ENCODE assay signal across 1 cellular context in the genomic region with DNA sequence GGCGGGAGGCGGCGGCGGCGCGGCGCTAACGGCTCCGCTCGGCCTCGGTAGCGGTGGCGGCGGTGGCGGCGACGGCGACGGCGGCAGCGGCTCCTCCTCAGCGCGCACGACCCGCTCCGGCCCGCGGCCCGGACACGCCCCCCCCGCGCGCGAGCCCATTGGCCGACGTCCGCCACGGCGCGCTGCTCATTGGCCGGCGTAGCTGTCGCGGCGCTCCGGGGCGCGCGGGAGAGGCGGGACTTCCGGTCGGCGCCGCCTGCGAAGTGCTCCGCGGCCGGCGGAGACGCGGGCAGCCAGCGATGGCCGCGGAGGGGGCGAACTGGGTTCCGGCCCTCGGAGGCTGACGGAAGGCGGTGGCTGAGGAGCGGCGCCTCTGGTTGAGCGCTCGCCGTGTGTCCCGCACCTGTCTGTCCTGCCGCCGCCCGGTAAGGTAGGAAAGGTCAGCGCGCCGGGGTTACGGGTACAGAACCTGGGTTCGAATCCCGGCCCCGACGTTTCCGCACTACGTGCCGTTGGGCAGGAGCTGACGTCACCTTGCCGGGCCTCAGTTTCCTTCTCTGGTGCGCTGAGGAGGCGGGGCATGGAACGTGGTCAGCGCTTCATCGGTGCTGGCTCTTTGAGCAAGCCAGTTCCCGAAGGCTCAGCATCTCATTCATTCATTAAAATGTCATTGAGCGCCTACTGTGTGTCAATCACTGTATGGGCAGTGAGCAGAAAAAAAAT.
TF ChIP-seq lines count a peak whose summit lies in the region.

A gene (minus strand): TSS at position 108 of the 723 bp plus-strand sequence. CDS start 13,826 bp downstream, outside the sequence.

TF ChIP-seq in GM12878, 131 proteins besides CTCF, POLR2A, EP300 and RAD21 (continued from another document and continues in another):
- TF ChIP-seq, protein P1, sequence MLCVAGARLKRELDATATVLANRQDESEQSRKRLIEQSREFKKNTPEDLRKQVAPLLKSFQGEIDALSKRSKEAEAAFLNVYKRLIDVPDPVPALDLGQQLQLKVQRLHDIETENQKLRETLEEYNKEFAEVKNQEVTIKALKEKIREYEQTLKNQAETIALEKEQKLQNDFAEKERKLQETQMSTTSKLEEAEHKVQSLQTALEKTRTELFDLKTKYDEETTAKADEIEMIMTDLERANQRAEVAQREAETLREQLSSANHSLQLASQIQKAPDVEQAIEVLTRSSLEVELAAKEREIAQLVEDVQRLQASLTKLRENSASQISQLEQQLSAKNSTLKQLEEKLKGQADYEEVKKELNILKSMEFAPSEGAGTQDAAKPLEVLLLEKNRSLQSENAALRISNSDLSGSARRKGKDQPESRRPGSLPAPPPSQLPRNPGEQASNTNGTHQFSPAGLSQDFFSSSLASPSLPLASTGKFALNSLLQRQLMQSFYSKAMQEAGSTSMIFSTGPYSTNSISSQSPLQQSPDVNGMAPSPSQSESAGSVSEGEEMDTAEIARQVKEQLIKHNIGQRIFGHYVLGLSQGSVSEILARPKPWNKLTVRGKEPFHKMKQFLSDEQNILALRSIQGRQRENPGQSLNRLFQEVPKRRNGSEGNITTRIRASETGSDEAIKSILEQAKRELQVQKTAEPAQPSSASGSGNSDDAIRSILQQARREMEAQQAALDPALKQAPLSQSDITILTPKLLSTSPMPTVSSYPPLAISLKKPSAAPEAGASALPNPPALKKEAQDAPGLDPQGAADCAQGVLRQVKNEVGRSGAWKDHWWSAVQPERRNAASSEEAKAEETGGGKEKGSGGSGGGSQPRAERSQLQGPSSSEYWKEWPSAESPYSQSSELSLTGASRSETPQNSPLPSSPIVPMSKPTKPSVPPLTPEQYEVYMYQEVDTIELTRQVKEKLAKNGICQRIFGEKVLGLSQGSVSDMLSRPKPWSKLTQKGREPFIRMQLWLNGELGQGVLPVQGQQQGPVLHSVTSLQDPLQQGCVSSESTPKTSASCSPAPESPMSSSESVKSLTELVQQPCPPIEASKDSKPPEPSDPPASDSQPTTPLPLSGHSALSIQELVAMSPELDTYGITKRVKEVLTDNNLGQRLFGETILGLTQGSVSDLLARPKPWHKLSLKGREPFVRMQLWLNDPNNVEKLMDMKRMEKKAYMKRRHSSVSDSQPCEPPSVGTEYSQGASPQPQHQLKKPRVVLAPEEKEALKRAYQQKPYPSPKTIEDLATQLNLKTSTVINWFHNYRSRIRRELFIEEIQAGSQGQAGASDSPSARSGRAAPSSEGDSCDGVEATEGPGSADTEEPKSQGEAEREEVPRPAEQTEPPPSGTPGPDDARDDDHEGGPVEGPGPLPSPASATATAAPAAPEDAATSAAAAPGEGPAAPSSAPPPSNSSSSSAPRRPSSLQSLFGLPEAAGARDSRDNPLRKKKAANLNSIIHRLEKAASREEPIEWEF (IDR thresholded peaks at IDR 0.05; ENCODE audit: insufficient replicate concordance, low read depth, low read length) = no peak
- TF ChIP-seq POLR2AphosphoS2 (IDR thresholded peaks at IDR 0.05; ENCODE audit: low read depth, low read length) (peak; percentile 68; the same call in 1 of the 2 replicates), FOXM1 (IDR thresholded peaks at IDR 0.05; ENCODE audit: low read depth, low read length) (no peak), NR2C1 (IDR thresholded peaks at IDR 0.05) (peak; percentile 65; the same call in 1 of the 2 replicates), ATF7 (IDR thresholded peaks at IDR 0.05; ENCODE audit: low read depth) (peak; percentile 81), STAT3 (IDR thresholded peaks at IDR 0.05; ENCODE audit: low read depth, low read length) (no peak), RFX5 (IDR thresholded peaks at IDR 0.05; ENCODE audit: low read depth, low read length) (no peak), RAD51 (IDR thresholded peaks at IDR 0.05) (no peak), TCF12 (IDR thresholded peaks at IDR 0.05; ENCODE audit: low read depth, low read length) (no peak), NFXL1 (IDR thresholded peaks at IDR 0.05; ENCODE audit: borderline replicate concordance) (no peak), MYB (IDR thresholded peaks at IDR 0.05; ENCODE audit: borderline replicate concordance, low read depth, low read length) (no peak), BACH1 (IDR thresholded peaks at IDR 0.05; ENCODE audit: borderline replicate concordance) (peak; percentile 83), SREBF1 (IDR thresholded peaks at IDR 0.05; ENCODE audit: low read length) (no peak), PAX8 (IDR thresholded peaks at IDR 0.05) (no peak), CREB1 (IDR thresholded peaks at IDR 0.05; ENCODE audit: low read depth) (peak; percentile 63; the same call in 1 of the 2 replicates), SREBF2 (IDR thresholded peaks at IDR 0.05; ENCODE audit: low read length) (no peak), IRF4 (IDR thresholded peaks at IDR 0.05; ENCODE audit: low read depth, low read length) (no peak), FOS (IDR thresholded peaks at IDR 0.05; ENCODE audit: borderline replicate concordance, extremely low read depth, insufficient read length) (peak; percentile 52)
- TF ChIP-seq, protein P2, sequence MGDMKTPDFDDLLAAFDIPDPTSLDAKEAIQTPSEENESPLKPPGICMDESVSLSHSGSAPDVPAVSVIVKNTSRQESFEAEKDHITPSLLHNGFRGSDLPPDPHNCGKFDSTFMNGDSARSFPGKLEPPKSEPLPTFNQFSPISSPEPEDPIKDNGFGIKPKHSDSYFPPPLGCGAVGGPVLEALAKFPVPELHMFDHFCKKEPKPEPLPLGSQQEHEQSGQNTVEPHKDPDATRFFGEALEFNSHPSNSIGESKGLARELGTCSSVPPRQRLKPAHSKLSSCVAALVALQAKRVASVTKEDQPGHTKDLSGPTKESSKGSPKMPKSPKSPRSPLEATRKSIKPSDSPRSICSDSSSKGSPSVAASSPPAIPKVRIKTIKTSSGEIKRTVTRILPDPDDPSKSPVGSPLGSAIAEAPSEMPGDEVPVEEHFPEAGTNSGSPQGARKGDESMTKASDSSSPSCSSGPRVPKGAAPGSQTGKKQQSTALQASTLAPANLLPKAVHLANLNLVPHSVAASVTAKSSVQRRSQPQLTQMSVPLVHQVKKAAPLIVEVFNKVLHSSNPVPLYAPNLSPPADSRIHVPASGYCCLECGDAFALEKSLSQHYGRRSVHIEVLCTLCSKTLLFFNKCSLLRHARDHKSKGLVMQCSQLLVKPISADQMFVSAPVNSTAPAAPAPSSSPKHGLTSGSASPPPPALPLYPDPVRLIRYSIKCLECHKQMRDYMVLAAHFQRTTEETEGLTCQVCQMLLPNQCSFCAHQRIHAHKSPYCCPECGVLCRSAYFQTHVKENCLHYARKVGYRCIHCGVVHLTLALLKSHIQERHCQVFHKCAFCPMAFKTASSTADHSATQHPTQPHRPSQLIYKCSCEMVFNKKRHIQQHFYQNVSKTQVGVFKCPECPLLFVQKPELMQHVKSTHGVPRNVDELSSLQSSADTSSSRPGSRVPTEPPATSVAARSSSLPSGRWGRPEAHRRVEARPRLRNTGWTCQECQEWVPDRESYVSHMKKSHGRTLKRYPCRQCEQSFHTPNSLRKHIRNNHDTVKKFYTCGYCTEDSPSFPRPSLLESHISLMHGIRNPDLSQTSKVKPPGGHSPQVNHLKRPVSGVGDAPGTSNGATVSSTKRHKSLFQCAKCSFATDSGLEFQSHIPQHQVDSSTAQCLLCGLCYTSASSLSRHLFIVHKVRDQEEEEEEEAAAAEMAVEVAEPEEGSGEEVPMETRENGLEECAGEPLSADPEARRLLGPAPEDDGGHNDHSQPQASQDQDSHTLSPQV (IDR thresholded peaks at IDR 0.05) = no peak
- TF ChIP-seq, protein P3, sequence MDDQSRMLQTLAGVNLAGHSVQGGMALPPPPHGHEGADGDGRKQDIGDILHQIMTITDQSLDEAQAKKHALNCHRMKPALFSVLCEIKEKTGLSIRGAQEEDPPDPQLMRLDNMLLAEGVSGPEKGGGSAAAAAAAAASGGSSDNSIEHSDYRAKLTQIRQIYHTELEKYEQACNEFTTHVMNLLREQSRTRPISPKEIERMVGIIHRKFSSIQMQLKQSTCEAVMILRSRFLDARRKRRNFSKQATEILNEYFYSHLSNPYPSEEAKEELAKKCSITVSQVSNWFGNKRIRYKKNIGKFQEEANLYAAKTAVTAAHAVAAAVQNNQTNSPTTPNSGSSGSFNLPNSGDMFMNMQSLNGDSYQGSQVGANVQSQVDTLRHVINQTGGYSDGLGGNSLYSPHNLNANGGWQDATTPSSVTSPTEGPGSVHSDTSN (IDR thresholded peaks at IDR 0.05; ENCODE audit: insufficient replicate concordance, low read depth, low read length) = peak; percentile 94
- TF ChIP-seq, protein P4, sequence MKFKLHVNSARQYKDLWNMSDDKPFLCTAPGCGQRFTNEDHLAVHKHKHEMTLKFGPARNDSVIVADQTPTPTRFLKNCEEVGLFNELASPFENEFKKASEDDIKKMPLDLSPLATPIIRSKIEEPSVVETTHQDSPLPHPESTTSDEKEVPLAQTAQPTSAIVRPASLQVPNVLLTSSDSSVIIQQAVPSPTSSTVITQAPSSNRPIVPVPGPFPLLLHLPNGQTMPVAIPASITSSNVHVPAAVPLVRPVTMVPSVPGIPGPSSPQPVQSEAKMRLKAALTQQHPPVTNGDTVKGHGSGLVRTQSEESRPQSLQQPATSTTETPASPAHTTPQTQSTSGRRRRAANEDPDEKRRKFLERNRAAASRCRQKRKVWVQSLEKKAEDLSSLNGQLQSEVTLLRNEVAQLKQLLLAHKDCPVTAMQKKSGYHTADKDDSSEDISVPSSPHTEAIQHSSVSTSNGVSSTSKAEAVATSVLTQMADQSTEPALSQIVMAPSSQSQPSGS (IDR thresholded peaks at IDR 0.05; ENCODE audit: low read length) = no peak
- TF ChIP-seq, protein P5, sequence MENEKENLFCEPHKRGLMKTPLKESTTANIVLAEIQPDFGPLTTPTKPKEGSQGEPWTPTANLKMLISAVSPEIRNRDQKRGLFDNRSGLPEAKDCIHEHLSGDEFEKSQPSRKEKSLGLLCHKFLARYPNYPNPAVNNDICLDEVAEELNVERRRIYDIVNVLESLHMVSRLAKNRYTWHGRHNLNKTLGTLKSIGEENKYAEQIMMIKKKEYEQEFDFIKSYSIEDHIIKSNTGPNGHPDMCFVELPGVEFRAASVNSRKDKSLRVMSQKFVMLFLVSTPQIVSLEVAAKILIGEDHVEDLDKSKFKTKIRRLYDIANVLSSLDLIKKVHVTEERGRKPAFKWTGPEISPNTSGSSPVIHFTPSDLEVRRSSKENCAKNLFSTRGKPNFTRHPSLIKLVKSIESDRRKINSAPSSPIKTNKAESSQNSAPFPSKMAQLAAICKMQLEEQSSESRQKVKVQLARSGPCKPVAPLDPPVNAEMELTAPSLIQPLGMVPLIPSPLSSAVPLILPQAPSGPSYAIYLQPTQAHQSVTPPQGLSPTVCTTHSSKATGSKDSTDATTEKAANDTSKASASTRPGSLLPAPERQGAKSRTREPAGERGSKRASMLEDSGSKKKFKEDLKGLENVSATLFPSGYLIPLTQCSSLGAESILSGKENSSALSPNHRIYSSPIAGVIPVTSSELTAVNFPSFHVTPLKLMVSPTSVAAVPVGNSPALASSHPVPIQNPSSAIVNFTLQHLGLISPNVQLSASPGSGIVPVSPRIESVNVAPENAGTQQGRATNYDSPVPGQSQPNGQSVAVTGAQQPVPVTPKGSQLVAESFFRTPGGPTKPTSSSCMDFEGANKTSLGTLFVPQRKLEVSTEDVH (IDR thresholded peaks at IDR 0.05; ENCODE audit: low read depth, partially characterized antibody) = no peak
- TF ChIP-seq, protein P6, sequence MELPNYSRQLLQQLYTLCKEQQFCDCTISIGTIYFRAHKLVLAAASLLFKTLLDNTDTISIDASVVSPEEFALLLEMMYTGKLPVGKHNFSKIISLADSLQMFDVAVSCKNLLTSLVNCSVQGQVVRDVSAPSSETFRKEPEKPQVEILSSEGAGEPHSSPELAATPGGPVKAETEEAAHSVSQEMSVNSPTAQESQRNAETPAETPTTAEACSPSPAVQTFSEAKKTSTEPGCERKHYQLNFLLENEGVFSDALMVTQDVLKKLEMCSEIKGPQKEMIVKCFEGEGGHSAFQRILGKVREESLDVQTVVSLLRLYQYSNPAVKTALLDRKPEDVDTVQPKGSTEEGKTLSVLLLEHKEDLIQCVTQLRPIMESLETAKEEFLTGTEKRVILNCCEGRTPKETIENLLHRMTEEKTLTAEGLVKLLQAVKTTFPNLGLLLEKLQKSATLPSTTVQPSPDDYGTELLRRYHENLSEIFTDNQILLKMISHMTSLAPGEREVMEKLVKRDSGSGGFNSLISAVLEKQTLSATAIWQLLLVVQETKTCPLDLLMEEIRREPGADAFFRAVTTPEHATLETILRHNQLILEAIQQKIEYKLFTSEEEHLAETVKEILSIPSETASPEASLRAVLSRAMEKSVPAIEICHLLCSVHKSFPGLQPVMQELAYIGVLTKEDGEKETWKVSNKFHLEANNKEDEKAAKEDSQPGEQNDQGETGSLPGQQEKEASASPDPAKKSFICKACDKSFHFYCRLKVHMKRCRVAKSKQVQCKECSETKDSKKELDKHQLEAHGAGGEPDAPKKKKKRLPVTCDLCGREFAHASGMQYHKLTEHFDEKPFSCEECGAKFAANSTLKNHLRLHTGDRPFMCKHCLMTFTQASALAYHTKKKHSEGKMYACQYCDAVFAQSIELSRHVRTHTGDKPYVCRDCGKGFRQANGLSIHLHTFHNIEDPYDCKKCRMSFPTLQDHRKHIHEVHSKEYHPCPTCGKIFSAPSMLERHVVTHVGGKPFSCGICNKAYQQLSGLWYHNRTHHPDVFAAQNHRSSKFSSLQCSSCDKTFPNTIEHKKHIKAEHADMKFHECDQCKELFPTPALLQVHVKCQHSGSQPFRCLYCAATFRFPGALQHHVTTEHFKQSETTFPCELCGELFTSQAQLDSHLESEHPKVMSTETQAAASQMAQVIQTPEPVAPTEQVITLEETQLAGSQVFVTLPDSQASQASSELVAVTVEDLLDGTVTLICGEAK (IDR thresholded peaks at IDR 0.05; ENCODE audit: borderline replicate concordance) = peak; percentile 59
- TF ChIP-seq, protein P7, sequence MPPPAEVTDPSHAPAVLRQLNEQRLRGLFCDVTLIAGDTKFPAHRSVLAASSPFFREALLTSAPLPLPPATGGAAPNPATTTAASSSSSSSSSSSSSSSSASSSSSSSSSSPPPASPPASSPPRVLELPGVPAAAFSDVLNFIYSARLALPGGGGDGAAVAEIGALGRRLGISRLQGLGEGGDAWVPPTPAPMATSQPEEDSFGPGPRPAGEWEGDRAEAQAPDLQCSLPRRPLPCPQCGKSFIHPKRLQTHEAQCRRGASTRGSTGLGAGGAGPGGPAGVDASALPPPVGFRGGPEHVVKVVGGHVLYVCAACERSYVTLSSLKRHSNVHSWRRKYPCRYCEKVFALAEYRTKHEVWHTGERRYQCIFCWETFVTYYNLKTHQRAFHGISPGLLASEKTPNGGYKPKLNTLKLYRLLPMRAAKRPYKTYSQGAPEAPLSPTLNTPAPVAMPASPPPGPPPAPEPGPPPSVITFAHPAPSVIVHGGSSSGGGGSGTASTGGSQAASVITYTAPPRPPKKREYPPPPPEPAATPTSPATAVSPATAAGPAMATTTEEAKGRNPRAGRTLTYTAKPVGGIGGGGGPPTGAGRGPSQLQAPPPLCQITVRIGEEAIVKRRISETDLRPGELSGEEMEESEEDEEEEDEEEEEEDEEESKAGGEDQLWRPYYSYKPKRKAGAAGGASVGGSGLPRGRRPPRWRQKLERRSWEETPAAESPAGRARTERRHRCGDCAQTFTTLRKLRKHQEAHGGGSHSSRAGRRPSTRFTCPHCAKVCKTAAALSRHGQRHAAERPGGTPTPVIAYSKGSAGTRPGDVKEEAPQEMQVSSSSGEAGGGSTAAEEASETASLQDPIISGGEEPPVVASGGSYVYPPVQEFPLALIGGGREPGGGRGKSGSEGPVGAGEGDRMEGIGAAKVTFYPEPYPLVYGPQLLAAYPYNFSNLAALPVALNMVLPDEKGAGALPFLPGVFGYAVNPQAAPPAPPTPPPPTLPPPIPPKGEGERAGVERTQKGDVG (CRISPR knock-in tag; IDR thresholded peaks at IDR 0.05) = no peak
- TF ChIP-seq, protein P8, sequence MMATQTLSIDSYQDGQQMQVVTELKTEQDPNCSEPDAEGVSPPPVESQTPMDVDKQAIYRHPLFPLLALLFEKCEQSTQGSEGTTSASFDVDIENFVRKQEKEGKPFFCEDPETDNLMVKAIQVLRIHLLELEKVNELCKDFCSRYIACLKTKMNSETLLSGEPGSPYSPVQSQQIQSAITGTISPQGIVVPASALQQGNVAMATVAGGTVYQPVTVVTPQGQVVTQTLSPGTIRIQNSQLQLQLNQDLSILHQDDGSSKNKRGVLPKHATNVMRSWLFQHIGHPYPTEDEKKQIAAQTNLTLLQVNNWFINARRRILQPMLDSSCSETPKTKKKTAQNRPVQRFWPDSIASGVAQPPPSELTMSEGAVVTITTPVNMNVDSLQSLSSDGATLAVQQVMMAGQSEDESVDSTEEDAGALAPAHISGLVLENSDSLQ (IDR thresholded peaks at IDR 0.05) = peak; percentile 75
